In genomic region chr12:113250045-113250444, GRCh38 we compare ENCODE assay signal across 20 cellular contexts.
"Had no signal": no experiment of that assay in that cellular context is flagged by ENCODE, and none has a peak within 500 bp of the region (broad histone marks: within the 10 kb centered on the region; RNA-seq: fewer than 3 reads in every experiment).

No MANE protein-coding gene starts in this region.

- H3K4me3 ChIP-seq: body of pancreas, lung, neural progenitor cell, right lobe of liver had no signal

- H3K9me3 Mint-ChIP-seq: natural killer cell, WTC11 had no signal

- H3K4me3 Mint-ChIP-seq: activated CD8-positive, alpha-beta T cell treated with anti-CD3 and anti-CD28 coated beads for 36 hours; activated T-cell treated with anti-CD3 and anti-CD28 coated beads, Interleukin-2, amount 50 U/mL, for 4 hours; natural killer cell; neural progenitor cell; stimulated activated naive CD8-positive, alpha-beta T cell treated with anti-CD3 and anti-CD28 coated beads, Interleukin-15, Interleukin-2, amounts not matched to agents 100 ng/mL and 50 ng/mL, for 24 hours; WTC11 had no signal

- H3K27me3 ChIP-seq: body of pancreas, neural progenitor cell, right lobe of liver had no signal

- H3K36me3 ChIP-seq: neural progenitor cell had no signal

- H3K36me3 Mint-ChIP-seq: natural killer cell had no signal

- DNase-seq: activated CD4-positive, alpha-beta T cell treated with anti-CD3 and anti-CD28 coated beads for 1 hour; activated CD4-positive, alpha-beta T cell treated with anti-CD3 and anti-CD28 coated beads, Interleukin-2, amount 50 U/mL, for 1 hour; activated CD8-positive, alpha-beta T cell treated with anti-CD3 and anti-CD28 coated beads for 36 hours; activated naive CD4-positive, alpha-beta T cell; activated T-cell treated with anti-CD3 and anti-CD28 coated beads, Interleukin-2, amount 50 U/mL, for 4 hours; anterior cingulate cortex; body of pancreas; mesendoderm; natural killer cell; occipital lobe; right lobe of liver; stimulated activated CD4-positive, alpha-beta T cell treated with anti-CD3 and anti-CD28 coated beads, Interleukin-12 subunit alpha, Interleukin-12 subunit beta, amount 100 ng/mL, for 4 hours; stimulated activated CD4-positive, alpha-beta T cell treated with anti-CD3 and anti-CD28 coated beads, Interleukin-4, amount 100 ng/mL, for 1 hour; T-helper 2 cell had no signal

- H3K27ac ChIP-seq: body of pancreas, neural progenitor cell, parathyroid adenoma, right lobe of liver had no signal

- H3K4me1 Mint-ChIP-seq: natural killer cell had no signal

- H3K27ac Mint-ChIP-seq: activated CD8-positive, alpha-beta T cell treated with anti-CD3 and anti-CD28 coated beads for 36 hours; activated naive CD4-positive, alpha-beta T cell treated with anti-CD3 and anti-CD28 coated beads, Interleukin-2, amount 50 U/mL, for 72 hours; natural killer cell; neural progenitor cell; stimulated activated naive CD8-positive, alpha-beta T cell treated with anti-CD3 and anti-CD28 coated beads, Interleukin-15, Interleukin-2, amounts not matched to agents 100 ng/mL and 50 ng/mL, for 24 hours; WTC11 had no signal

- H3K9me3 ChIP-seq: body of pancreas, right lobe of liver had no signal

- ATAC-seq: activated CD8-positive, alpha-beta T cell treated with anti-CD3 and anti-CD28 coated beads for 36 hours; activated naive CD4-positive, alpha-beta T cell treated with anti-CD3 and anti-CD28 coated beads, Interleukin-2, amount 50 U/mL, for 72 hours; activated T-cell treated with anti-CD3 and anti-CD28 coated beads, Interleukin-2, amount 50 U/mL, for 4 hours; body of pancreas; natural killer cell; right lobe of liver; WTC11 had no signal

- H3K27me3 Mint-ChIP-seq: activated CD8-positive, alpha-beta T cell treated with anti-CD3 and anti-CD28 coated beads for 36 hours; stimulated activated naive CD8-positive, alpha-beta T cell treated with anti-CD3 and anti-CD28 coated beads, Interleukin-15, Interleukin-2, amounts not matched to agents 100 ng/mL and 50 ng/mL, for 24 hours had no signal
